In genomic region chr11:35173620-35174278, GRCh38 we compare ENCODE assay signal across 1 cellular context.
TF ChIP-seq lines count a peak whose summit lies in the region.

No MANE protein-coding gene starts in this region.

TF ChIP-seq in GM23338, 12 proteins besides CTCF, POLR2A, EP300 and RAD21 (continued from another document):
- no peak for TF ChIP-seq ZNF462 (CRISPR knock-in tag; IDR thresholded peaks at IDR 0.05)
